Comparison of ENCODE assay signal across 19 cellular contexts in genomic region chr14:74468513-74468912, GRCh38. TPM values are rescaled to one million over a fixed set of nuclear protein-coding genes. Genes with fewer than 3 reads are reported as not detected.
DNase-seq lines count a peak whose midpoint lies in the region; TF ChIP-seq lines count a peak whose summit lies in the region.
"Had no signal": no experiment of that assay in that cellular context is flagged by ENCODE, and none has a peak within 500 bp of the region (broad histone marks: within the 10 kb centered on the region; RNA-seq: fewer than 3 reads in every experiment).

No MANE protein-coding gene starts in this region.

- no peak overlapping the region for H3K9ac ChIP-seq in mammary epithelial cell (ENCODE audit: insufficient read depth, low read length)

- no peaks in the 10 kb centered on the region for H3K79me2 ChIP-seq in mammary epithelial cell (ENCODE audit: insufficient read depth, low read length)

- intact Hi-C loops in breast epithelium (cut with DNase I; ENCODE audit: low total_unique reads) (no loop called here), mammary epithelial cell (cut with micrococcal nuclease) (no loop called here), head of caudate nucleus (cut with DNase I) (no loop called here)

- H3K36me3 ChIP-seq in breast epithelium (no peaks in the 10 kb centered on the region), mammary epithelial cell (ENCODE audit: insufficient read depth, low read length) (no peaks in the 10 kb centered on the region)
- no peaks in the 10 kb centered on the region for H3K36me3 ChIP-seq in CD8-positive, alpha-beta memory T cell (ENCODE audit: insufficient read depth, low read length)
- H3K36me3 ChIP-seq: HAP-1 had no signal

- H4K20me1 ChIP-seq in mammary epithelial cell (ENCODE audit: insufficient read depth, low read length), result no peaks in the 10 kb centered on the region

- dilution Hi-C loops in mammary epithelial cell (cut with HindIII; ENCODE audit: low sequenced_read_pairs), result no loop called here

- TF ChIP-seq POLR2A in breast epithelium (IDR thresholded peaks at IDR 0.05), result no peak

- H3K9me3 ChIP-seq in breast epithelium (no peaks in the 10 kb centered on the region), mammary epithelial cell (replicated peaks; ENCODE audit: insufficient read depth, low read length) (no peaks in the 10 kb centered on the region)
- no peaks in the 10 kb centered on the region for H3K9me3 ChIP-seq in CD8-positive, alpha-beta memory T cell (ENCODE audit: low read length)
- H3K9me3 ChIP-seq: Caco-2, HAP-1 had no signal

- peak overlapping the region; percentile 59 to 68 for H3K27ac ChIP-seq in breast epithelium
- no peak overlapping the region for H3K27ac ChIP-seq in mammary epithelial cell (ENCODE audit: insufficient read depth, low read depth, low read length)
- H3K27ac ChIP-seq in CD8-positive, alpha-beta memory T cell (ENCODE audit: low read depth, low read length), result no peak overlapping the region
- H3K27ac ChIP-seq: 22Rv1, HL-60 had no signal

- CTCF ChIA-PET in mammary epithelial cell (lab: Charles Lee; ENCODE audit: low non-redundant PET), result no interaction called here
- CTCF ChIA-PET in CD8-positive, alpha-beta memory T cell (lab: Charles Lee), result no interaction called here

- WGBS in mammary epithelial cell (ENCODE audit: low coverage, missing lambda C conversion rate), result 22% methylated on average over 3 of the region's 3 CpGs

- POLR2A ChIA-PET in CD8-positive, alpha-beta memory T cell (lab: Charles Lee), result no interaction called here

- no TSS peak for BruUV-seq in mammary epithelial cell (replicated peaks; lab: Mats Ljungman, UMichigan)

- no peak overlapping the region for H3K4me3 Mint-ChIP-seq in glutamatergic neuron (ENCODE audit: unreplicated experiment)
- H3K4me3 Mint-ChIP-seq in CD8-positive, alpha-beta memory T cell, result no peak overlapping the region
- H3K4me3 Mint-ChIP-seq: CD14-positive monocyte; CD8-positive, alpha-beta T cell had no signal

- TF ChIP-seq CTCF in breast epithelium (IDR thresholded peaks at IDR 0.05), result no peak
- no peak for TF ChIP-seq CTCF in mammary epithelial cell (conservative IDR thresholded peaks at IDR 0.05 in 1 of 2, IDR thresholded peaks at IDR 0.05 in 1 of 2; ENCODE audit: extremely low read depth in 1 of 2, insufficient read depth in 1 of 2, low read depth in 1 of 2, low read length in 2 of 2)
- no peak for TF ChIP-seq CTCF in glutamatergic neuron (IDR thresholded peaks at IDR 0.05; ENCODE audit: partially characterized antibody, unreplicated experiment)

- H3K4me3 ChIP-seq in breast epithelium (no peak overlapping the region), mammary epithelial cell (replicated peaks in 1 of 3; ENCODE audit: insufficient read depth in 1 of 3, low read depth in 2 of 3, low read length in 3 of 3) (no peak overlapping the region)
- no peak overlapping the region for H3K4me3 ChIP-seq in CD8-positive, alpha-beta memory T cell (ENCODE audit: low read length)
- H3K4me3 ChIP-seq: HAP-1 had no signal

- no peaks in the 10 kb centered on the region for H3K36me3 Mint-ChIP-seq in glutamatergic neuron (ENCODE audit: unreplicated experiment)
- peaks cover 0 to 6% (median 3%) of the 10 kb centered on the region in 3 donors for H3K36me3 Mint-ChIP-seq in CD8-positive, alpha-beta memory T cell

- H3K4me2 ChIP-seq in mammary epithelial cell (ENCODE audit: insufficient read depth, low read depth, low read length), result no peak overlapping the region

- H3K27me3 Mint-ChIP-seq in glutamatergic neuron (ENCODE audit: unreplicated experiment), result peaks cover under 1% of the 10 kb centered on the region
- peaks cover 0 to 1% of the 10 kb centered on the region in 2 donors for H3K27me3 Mint-ChIP-seq in CD8-positive, alpha-beta memory T cell

- H3K27me3 ChIP-seq in breast epithelium (no peaks in the 10 kb centered on the region), mammary epithelial cell (ENCODE audit: insufficient read depth, low read length) (no peaks in the 10 kb centered on the region)
- H3K27me3 ChIP-seq in CD8-positive, alpha-beta memory T cell (ENCODE audit: insufficient read depth, low read length, poor library complexity, severe bottlenecking), result no peaks in the 10 kb centered on the region

- DNase-seq in breast epithelium (ENCODE audit: low spot score in 2 of 2) (no peak), mammary epithelial cell (no peak), head of caudate nucleus (peak in 40 of 42 donors; percentile 32 to 89 (median 65)), mesenteric fat pad (ENCODE audit: low spot score) (peak; percentile 39), glutamatergic neuron (no peak)
- no peak for DNase-seq in CD8-positive, alpha-beta memory T cell
- no peak for DNase-seq in stimulated activated naive CD4-positive, alpha-beta T cell (lab: John Stamatoyannopoulos, UW)
- DNase-seq: Caco-2; CD8-positive, alpha-beta T cell; DND-41; GDM1; GOT3; IMR-90 had no signal

- H3K4me1 ChIP-seq in breast epithelium (no peaks in the 10 kb centered on the region), mammary epithelial cell (ENCODE audit: insufficient read depth, low read length) (no peaks in the 10 kb centered on the region)
- no peaks in the 10 kb centered on the region for H3K4me1 ChIP-seq in CD8-positive, alpha-beta memory T cell (ENCODE audit: insufficient read depth, low read length)
- H3K4me1 ChIP-seq: Caco-2, HAP-1 had no signal

- no peak overlapping the region for H2AFZ ChIP-seq in mammary epithelial cell (ENCODE audit: low read depth, low read length)

- peaks cover 4% of the 10 kb centered on the region for H3K9me3 Mint-ChIP-seq in glutamatergic neuron (ENCODE audit: unreplicated experiment)
- H3K9me3 Mint-ChIP-seq in CD8-positive, alpha-beta memory T cell, result peaks cover 0 to 2% (median 0%) of the 10 kb centered on the region in 5 donors
- H3K9me3 Mint-ChIP-seq: CD8-positive, alpha-beta T cell had no signal

- no peak overlapping the region for H3K27ac Mint-ChIP-seq in glutamatergic neuron (ENCODE audit: unreplicated experiment)
- no peak overlapping the region for H3K27ac Mint-ChIP-seq in CD8-positive, alpha-beta memory T cell
- H3K27ac Mint-ChIP-seq: CD8-positive, alpha-beta T cell had no signal

- no peaks in the 10 kb centered on the region for H3K4me1 Mint-ChIP-seq in glutamatergic neuron (ENCODE audit: low read depth, unreplicated experiment)
- no peaks in the 10 kb centered on the region for H3K4me1 Mint-ChIP-seq in CD8-positive, alpha-beta memory T cell

- in situ Hi-C loops in mammary epithelial cell (cut with MboI; ENCODE audit: low sequenced_read_pairs in 2 of 2), result no loop called here

RNA-seq across cellular contexts. Expression of gene NPC2, which starts 24.6 kb away (rescaled TPM):
- total RNA-seq in breast epithelium (100 to 1,000 TPM; 277 to 663 (median 594) TPM), mammary epithelial cell (100 to 1,000 TPM; 248 to 347 TPM), mesenteric fat pad (290 TPM), glutamatergic neuron (ENCODE audit: unreplicated experiment) (17.6 TPM)
- polyA plus RNA-seq in mammary epithelial cell, result 466 TPM
- 327 TPM for polyA minus RNA-seq in mammary epithelial cell
- 10 to 100 TPM; 17.1 to 18.3 TPM for total RNA-seq in CD8-positive, alpha-beta memory T cell
- 75.6 TPM for polyA plus RNA-seq in CD8-positive, alpha-beta memory T cell

RNA-seq across cellular contexts. Expression of gene ISCA2, which starts 25.1 kb away (rescaled TPM):
- total RNA-seq in breast epithelium, result 10 to 100 TPM; 17.3 to 31.8 (median 21.3) TPM
- total RNA-seq in mammary epithelial cell, result 10 to 100 TPM in 1 of 2 donors, 1 to 10 TPM in 1; 6.7 to 18.2 TPM
- polyA plus RNA-seq in mammary epithelial cell, result 20.5 TPM
- polyA minus RNA-seq in mammary epithelial cell, result not detected
- 17.8 TPM for total RNA-seq in mesenteric fat pad
- total RNA-seq in glutamatergic neuron (ENCODE audit: unreplicated experiment), result 14.8 TPM
- total RNA-seq in CD8-positive, alpha-beta memory T cell, result 10 to 100 TPM; 26.7 to 28.6 TPM
- 77.8 TPM for polyA plus RNA-seq in CD8-positive, alpha-beta memory T cell

RNA-seq across cellular contexts. Expression of gene SYNDIG1L, which starts 42.5 kb away (rescaled TPM):
- 1 to 10 TPM in 1 of 3 donors, under 1 TPM in 2; 0.33 to 1.0 (median 0.64) TPM for total RNA-seq in breast epithelium
- not detected for total RNA-seq in mammary epithelial cell
- polyA plus RNA-seq in mammary epithelial cell, result not detected
- not detected for polyA minus RNA-seq in mammary epithelial cell
- total RNA-seq in mesenteric fat pad, result not detected
- 1.5 TPM for total RNA-seq in glutamatergic neuron (ENCODE audit: unreplicated experiment)
- not detected for total RNA-seq in CD8-positive, alpha-beta memory T cell
- not detected for polyA plus RNA-seq in CD8-positive, alpha-beta memory T cell
- total RNA-seq: A673; CD8-positive, alpha-beta T cell; IMR-90 had no signal
- polyA plus RNA-seq: BJ, CD14-positive monocyte, IMR-90 had no signal

Comparison
In these comparisons a context has a peak if more than half of its experiments do, and no peak if none do; other contexts are left out.
1. H3K27ac ChIP-seq: peak in breast epithelium (2 of 2); none in mammary epithelial cell (single experiment) and CD8-positive, alpha-beta memory T cell (single experiment).
2. DNase-seq: peak in head of caudate nucleus (40 of 42) and mesenteric fat pad (single experiment); none in breast epithelium (0 of 2), mammary epithelial cell (single experiment), glutamatergic neuron (single experiment), CD8-positive, alpha-beta memory T cell (0 of 5) and stimulated activated naive CD4-positive, alpha-beta T cell (0 of 6).
3. RNA of gene NPC2, which starts 24.6 kb away (total RNA-seq): 277 to 663 TPM in breast epithelium, 248 to 347 TPM in mammary epithelial cell and 290 TPM in mesenteric fat pad (single experiment); 17.1 to 18.3 TPM in CD8-positive, alpha-beta memory T cell and 17.6 TPM in glutamatergic neuron (single experiment); every median in the first group is over 10 times any median in the second.